20 cellular contexts compared by ENCODE assay signal in the genomic region with DNA sequence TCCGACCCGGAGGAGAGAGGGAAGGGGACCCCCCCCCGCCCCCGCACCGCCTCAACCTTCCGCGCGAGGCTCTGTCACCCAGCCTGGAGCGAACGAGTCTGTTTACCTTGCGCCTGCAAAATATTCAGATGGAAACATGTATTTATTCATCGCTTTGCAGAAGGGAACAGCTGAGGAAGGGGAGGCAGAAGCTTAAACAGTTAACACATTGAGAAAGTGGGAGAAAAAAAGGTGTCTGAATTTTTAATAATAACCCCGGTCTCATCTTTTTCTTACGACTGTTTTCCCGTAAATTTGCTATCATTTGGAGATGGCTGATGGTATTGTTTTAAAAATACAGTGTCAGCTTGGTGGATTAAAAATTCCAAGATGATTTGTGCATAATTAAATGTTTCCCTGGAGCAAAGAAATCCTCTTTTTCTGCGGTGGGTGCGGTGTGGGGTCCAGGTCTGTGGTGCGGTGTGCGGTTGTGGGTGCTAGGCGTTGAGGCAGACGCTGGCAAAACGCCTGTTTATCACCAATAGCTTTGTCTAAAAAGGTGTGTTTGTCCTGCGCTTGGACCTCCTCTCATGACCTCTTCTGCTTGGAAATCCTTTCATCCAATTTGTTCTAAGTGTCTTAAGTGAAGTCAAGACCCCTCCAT. TPM values are rescaled to one million over a fixed set of nuclear protein-coding genes. Genes with fewer than 3 reads are reported as not detected.
DNase-seq lines count a peak whose midpoint lies in the region; ATAC-seq and TF ChIP-seq lines count a peak whose summit lies in the region.
"Had no signal": no experiment of that assay in that cellular context is flagged by ENCODE, and none has a peak within 500 bp of the region (broad histone marks: within the 10 kb centered on the region; RNA-seq: fewer than 3 reads in every experiment).

No MANE protein-coding gene starts in this region.

- H3F3A ChIP-seq in neural progenitor cell (ENCODE audit: low read depth) = peaks cover 56% of the 10 kb centered on the region

- no peak for TF ChIP-seq CTCF in neural progenitor cell (IDR thresholded peaks at IDR 0.05)

- no peaks in the 10 kb centered on the region for H3K9me3 Mint-ChIP-seq in activated CD4-positive, alpha-beta T cell treated with anti-CD3 and anti-CD28 coated beads, Interleukin-2, amount 10 ng/mL, durations not matched to agents 7 days and 5 days
- H3K9me3 Mint-ChIP-seq in neural progenitor cell = peaks cover 4% of the 10 kb centered on the region

- peaks cover 14% of the 10 kb centered on the region for H3K4me1 ChIP-seq in neural progenitor cell

- peak overlapping the region; percentile 83 for H3K27ac Mint-ChIP-seq in activated CD4-positive, alpha-beta T cell treated with anti-CD3 and anti-CD28 coated beads, Interleukin-2, amount 10 ng/mL, durations not matched to agents 7 days and 5 days
- no peak overlapping the region for H3K27ac Mint-ChIP-seq in neural progenitor cell

- no peaks in the 10 kb centered on the region for H3K9me3 ChIP-seq in neural progenitor cell (ENCODE audit: low read depth)
- H3K9me3 ChIP-seq: A549, transverse colon had no signal

- CTCF ChIA-PET in activated CD4-positive, alpha-beta T cell treated with anti-CD3 and anti-CD28 coated beads, Interleukin-2, amount 10 ng/mL, durations not matched to agents 7 days and 5 days (lab: Charles Lee) = no interaction called here

- peaks cover 3% of the 10 kb centered on the region for H3K36me3 Mint-ChIP-seq in activated CD4-positive, alpha-beta T cell treated with anti-CD3 and anti-CD28 coated beads, Interleukin-2, amount 10 ng/mL, durations not matched to agents 7 days and 5 days (ENCODE audit: low read depth)
- no peaks in the 10 kb centered on the region for H3K36me3 Mint-ChIP-seq in neural progenitor cell

- no peak overlapping the region for H3K4me3 ChIP-seq in neural progenitor cell
- H3K4me3 ChIP-seq: lung, transverse colon had no signal

- H3K9ac ChIP-seq in neural progenitor cell = no peak overlapping the region

- H3K27ac ChIP-seq in neural progenitor cell = no peak overlapping the region
- H3K27ac ChIP-seq: A549, epithelial cell of prostate, transverse colon, WERI-Rb-1 had no signal

- H4K20me1 ChIP-seq in neural progenitor cell (ENCODE audit: low read depth) = peaks cover 81% of the 10 kb centered on the region

- H3K4me2 ChIP-seq in neural progenitor cell = no peak overlapping the region

- no peaks in the 10 kb centered on the region for H3K79me2 ChIP-seq in neural progenitor cell (ENCODE audit: low read depth)

- no peak overlapping the region for H2AFZ ChIP-seq in neural progenitor cell (replicated peaks)

- peaks cover 100% of the 10 kb centered on the region for H3K27me3 ChIP-seq in neural progenitor cell

- H3K27me3 Mint-ChIP-seq in activated CD4-positive, alpha-beta T cell treated with anti-CD3 and anti-CD28 coated beads, Interleukin-2, amount 10 ng/mL, durations not matched to agents 7 days and 5 days = peaks cover 50% of the 10 kb centered on the region
- peaks cover 66% of the 10 kb centered on the region for H3K27me3 Mint-ChIP-seq in neural progenitor cell (ENCODE audit: insufficient read depth, low read depth)

- ATAC-seq in HG03460 (IDR thresholded peaks at IDR 0.05; ENCODE audit: unreplicated experiment) = no peak

- peaks cover 12% of the 10 kb centered on the region for H3K4me1 Mint-ChIP-seq in activated CD4-positive, alpha-beta T cell treated with anti-CD3 and anti-CD28 coated beads, Interleukin-2, amount 10 ng/mL, durations not matched to agents 7 days and 5 days
- peaks cover 28% of the 10 kb centered on the region for H3K4me1 Mint-ChIP-seq in neural progenitor cell

- POLR2A ChIA-PET in activated CD4-positive, alpha-beta T cell treated with anti-CD3 and anti-CD28 coated beads, Interleukin-2, amount 10 ng/mL, durations not matched to agents 7 days and 5 days (lab: Charles Lee) = no interaction called here

- peak overlapping the region; percentile 50 for H3K4me3 Mint-ChIP-seq in activated CD4-positive, alpha-beta T cell treated with anti-CD3 and anti-CD28 coated beads, Interleukin-2, amount 10 ng/mL, durations not matched to agents 7 days and 5 days
- H3K4me3 Mint-ChIP-seq in neural progenitor cell = peak overlapping the region; percentile 72

- H3K36me3 ChIP-seq in neural progenitor cell = no peaks in the 10 kb centered on the region
- H3K36me3 ChIP-seq: transverse colon, WERI-Rb-1 had no signal

- DNase-seq in activated CD4-positive, alpha-beta T cell treated with anti-CD3 and anti-CD28 coated beads, Interleukin-2, amount 10 ng/mL, durations not matched to agents 7 days and 5 days = no peak
- no peak for DNase-seq in activated CD4-positive, alpha-beta T cell treated with anti-CD3 and anti-CD28 coated beads for 4 hours
- DNase-seq in NCI-H82 treated with DMSO at 0.1 percent for 48 hours (lab: John Stamatoyannopoulos, UW; ENCODE audit: unreplicated experiment) (peak; percentile 15), cerebellum (ENCODE audit: low spot score) (peak; percentile 28), neural progenitor cell (ENCODE audit: low spot score) (peak; percentile 29), SW480 (ENCODE audit: low spot score) (no peak), inferior parietal cortex (ENCODE audit: extremely low spot score) (no peak)
- DNase-seq: activated CD8-positive, alpha-beta memory T cell treated with anti-CD3 and anti-CD28 coated beads, Interleukin-2, amount 50 U/mL, for 48 hours; amniotic stem cell; GDM1; NCI-H187; NCI-H524 treated with DMSO at 0.1 percent for 48 hours; transverse colon had no signal

RNA-seq across cellular contexts. Expression of gene UNCX, which starts 1.5 kb away (rescaled TPM):
- not detected for total RNA-seq in activated CD4-positive, alpha-beta T cell treated with anti-CD3 and anti-CD28 coated beads, Interleukin-2, amount 10 ng/mL, durations not matched to agents 7 days and 5 days
- 15.5 TPM for total RNA-seq in cerebellum
- not detected in 2 replicates for total RNA-seq in neural progenitor cell (ENCODE audit: low replicate concordance)
- total RNA-seq: H4, HT1080, lung, transverse colon had no signal

Comparison
In these comparisons a context has a peak if more than half of its experiments do, and no peak if none do; other contexts are left out.
1. DNase-seq: peak in NCI-H82 treated with DMSO at 0.1 percent for 48 hours (single experiment), cerebellum (single experiment) and neural progenitor cell (single experiment); none in activated CD4-positive, alpha-beta T cell treated with anti-CD3 and anti-CD28 coated beads, Interleukin-2, amount 10 ng/mL, durations not matched to agents 7 days and 5 days (single experiment), activated CD4-positive, alpha-beta T cell treated with anti-CD3 and anti-CD28 coated beads for 4 hours (0 of 2), SW480 (single experiment) and inferior parietal cortex (single experiment).
2. RNA of gene UNCX, which starts 1.5 kb away (total RNA-seq): 15.5 TPM in cerebellum (single experiment); not detected in activated CD4-positive, alpha-beta T cell treated with anti-CD3 and anti-CD28 coated beads, Interleukin-2, amount 10 ng/mL, durations not matched to agents 7 days and 5 days and not detected in neural progenitor cell; every median in the first group is over 10 times any median in the second.